ENCODE assay signal across 8 cellular contexts in genomic region chr10:96831867-96832720, GRCh38. TPM values are rescaled to one million over a fixed set of nuclear protein-coding genes. Genes with fewer than 3 reads are reported as not detected.
DNase-seq lines count a peak whose midpoint lies in the region; ATAC-seq, FAIRE-seq and TF ChIP-seq lines count a peak whose summit lies in the region.

Gene LCOR (plus strand): TSS chr10:96832298. CDS start chr10:96949058, 116,760 bp downstream.

- H3K9me3 ChIP-seq in CD4-positive, alpha-beta T cell (ENCODE audit: control insufficient read depth, low read length), result no peaks in the 10 kb centered on the region
- H3K9me3 ChIP-seq in NT2/D1 (ENCODE audit: insufficient read depth, low read length) (no peaks in the 10 kb centered on the region), H1 (ENCODE audit: insufficient read depth in 2 of 2, low read depth in 1 of 2, low read length in 1 of 2) (no peaks in the 10 kb centered on the region; a peak in 1 of 4 replicates)

- H3K14ac ChIP-seq in H1 (ENCODE audit: insufficient read length), result no peak within 1 kb of the TSS

- WGBS in H1 (ENCODE audit: extremely low coverage in 1 of 2, insufficient coverage in 1 of 2, insufficient read length in 1 of 2, insufficient replicate concordance in 2 of 2, low coverage in 1 of 2, low lambda C conversion rate in 2 of 2, missing lambda C conversion rate in 1 of 2), 2 experiments, result 3% methylated on average over 16 of the region's 112 CpGs; no CpG with 5 or more reads in 1 of the 2 experiments
- WGBS in mesendoderm (ENCODE audit: extremely low coverage, insufficient coverage, low lambda C conversion rate), result no CpG with 5 or more reads among the region's 112 CpGs

- CTCF ChIA-PET in CD4-positive, alpha-beta T cell (lab: Charles Lee), result no interaction called here
- CTCF ChIA-PET in H1 (lab: Charles Lee; ENCODE audit: partially characterized antibody), result no interaction called here

- H3K23ac ChIP-seq in H1 (ENCODE audit: insufficient read length), result no peak within 1 kb of the TSS
- H3K23ac ChIP-seq in mesendoderm (ENCODE audit: low read length), result no peak within 1 kb of the TSS

- intact Hi-C loops in CD4-positive, alpha-beta T cell (cut with DNase I, micrococcal nuclease), result loop anchor here (2.0 to 10.0 kb wide), 6 partner anchors 191 to 1303 kb away; partner anchors contain the start of genes MMS19 (in 1 of the 2), R3HCC1L (in 1 of the 2), TM9SF3 (in 1 of the 2) and UBTD1 (in 1 of the 2)

- H3K18ac ChIP-seq in H1 (ENCODE audit: extremely low read depth, low read length) (peak within 1 kb of the TSS; percentile 56; the same call in 1 of the 2 replicates), mesendoderm (ENCODE audit: low read length) (peak within 1 kb of the TSS; percentile 99)

- H3K4me2 ChIP-seq in H1 (ENCODE audit: insufficient read depth in 1 of 2, low read depth in 2 of 2, low read length in 2 of 2) (peak within 1 kb of the TSS; percentile 86 to 87), mesendoderm (ENCODE audit: low read length) (peak within 1 kb of the TSS; percentile 64)

- POLR2A ChIA-PET in CD4-positive, alpha-beta T cell (lab: Charles Lee), result interaction anchor here (0.7 to 1.5 kb wide), 7 partner anchors 13 to 1302 kb away, joined by 3 to 7 read pairs (median 3); partner anchors contain the start of genes FRAT1, R3HCC1L, TM9SF3 and ZNF518A
- POLR2A ChIA-PET in H1 (lab: Charles Lee; ENCODE audit: partially characterized antibody), result interaction anchor here (0.8 to 2.1 kb wide), 6 partner anchors 11 to 83 kb away, joined by 3 to 16 read pairs (median 4); no protein-coding TSS in a partner anchor

- peak within 1 kb of the TSS; percentile 94 for H3K4me3 Mint-ChIP-seq in CD4-positive, alpha-beta T cell

- DNase-seq in CD4-positive, alpha-beta T cell, result peak; percentile 62 to 81 (median 76)
- peak; percentile 81 for DNase-seq in NT2/D1 (ENCODE audit: low read depth, low spot score)
- peak; percentile 62 to 77 (median 74) for DNase-seq in activated CD8-positive, alpha-beta memory T cell treated with anti-CD3 and anti-CD28 coated beads for 48 hours (ENCODE audit: low read depth in 2 of 3, low spot score in 2 of 3)
- peak in 1 of 2 experiments; percentile 86 for DNase-seq in H1 (ENCODE audit: low read depth in 1 of 2, low spot score in 2 of 2)
- DNase-seq in mesendoderm, result peak; percentile 95
- peak; percentile 76 for DNase-seq in stimulated activated CD8-positive, alpha-beta memory T cell treated with anti-CD3 and anti-CD28 coated beads, Interleukin-12 subunit alpha, Interleukin-12 subunit beta, amount 100 ng/mL, for 4 hours (ENCODE audit: low read depth)

- H2BK120ac ChIP-seq in H1 (replicated peaks; ENCODE audit: low read depth, low read length) (no peak within 1 kb of the TSS), mesendoderm (ENCODE audit: low read depth, low read length) (peak within 1 kb of the TSS; percentile 73)

- peaks cover 12 to 35% of the 10 kb centered on the region in 2 experiments for H3K79me2 ChIP-seq in H1 (ENCODE audit: control insufficient read depth in 1 of 2, insufficient read depth in 2 of 2, low read length in 2 of 2)
- H3K79me2 ChIP-seq in mesendoderm (ENCODE audit: control insufficient read depth, insufficient read depth, low read length), result peaks cover 24% of the 10 kb centered on the region

- no peaks in the 10 kb centered on the region for H3K4me1 ChIP-seq in NT2/D1 (ENCODE audit: insufficient read depth, insufficient read length)
- H3K4me1 ChIP-seq in H1 (replicated peaks in 1 of 4; ENCODE audit: control insufficient read depth in 3 of 4, insufficient read depth in 4 of 4, low read length in 3 of 4), result peaks cover 0 to 3% (median 0%) of the 10 kb centered on the region in 4 experiments; a peak in 2 of 7 replicates
- no peaks in the 10 kb centered on the region for H3K4me1 ChIP-seq in mesendoderm (ENCODE audit: control insufficient read depth, low read depth, low read length)

- TF ChIP-seq RAD21 in H1 (IDR thresholded peaks at IDR 0.05 in 1 of 2, conservative IDR thresholded peaks at IDR 0.05 in 1 of 2; ENCODE audit: low read depth in 2 of 2, low read length in 2 of 2), result no peak

- no peak for TF ChIP-seq EP300 in H1 (IDR thresholded peaks at IDR 0.05; ENCODE audit: borderline replicate concordance in 1 of 2, low read depth in 2 of 2, low read length in 2 of 2)

- TF ChIP-seq CTCF in CD4-positive, alpha-beta T cell (IDR thresholded peaks at IDR 0.05), result no peak
- no peak for TF ChIP-seq CTCF in H1 (IDR thresholded peaks at IDR 0.05; ENCODE audit: control extremely low read depth in 1 of 3, insufficient read depth in 1 of 3, low read depth in 1 of 3, low read length in 3 of 3)

- H3K4me1 Mint-ChIP-seq in CD4-positive, alpha-beta T cell (ENCODE audit: low read depth), result peaks cover 54% of the 10 kb centered on the region

- H4K5ac ChIP-seq in H1 (ENCODE audit: insufficient read length, low read depth, low read length) (peak within 1 kb of the TSS; percentile 65), mesendoderm (ENCODE audit: low read length) (no peak within 1 kb of the TSS)

- H3K27ac Mint-ChIP-seq in CD4-positive, alpha-beta T cell, result peak within 1 kb of the TSS; percentile 94

- H2BK20ac ChIP-seq in H1 (ENCODE audit: low read length), result no peak within 1 kb of the TSS

- peaks cover 19% of the 10 kb centered on the region for H3K36me3 Mint-ChIP-seq in CD4-positive, alpha-beta T cell (ENCODE audit: low read depth)

- H2BK15ac ChIP-seq in H1 (ENCODE audit: low read length) (no peak within 1 kb of the TSS), mesendoderm (replicated peaks; ENCODE audit: low read depth) (no peak within 1 kb of the TSS)

- H3K9me3 Mint-ChIP-seq in CD4-positive, alpha-beta T cell, result no peaks in the 10 kb centered on the region

- H3K27me3 ChIP-seq in CD4-positive, alpha-beta T cell (ENCODE audit: control insufficient read depth, insufficient read depth, low read length), result no peaks in the 10 kb centered on the region
- H3K27me3 ChIP-seq in NT2/D1 (ENCODE audit: insufficient read depth, insufficient read length) (no peaks in the 10 kb centered on the region), H1 (replicated peaks in 1 of 4; ENCODE audit: control insufficient read depth in 3 of 4, extremely low read depth in 1 of 4, insufficient read depth in 3 of 4, low read length in 3 of 4) (no peaks in the 10 kb centered on the region; a peak in 1 of 7 replicates), mesendoderm (ENCODE audit: insufficient read depth, low read length, poor library complexity) (no peaks in the 10 kb centered on the region)

- FAIRE-seq in H1 (lab: Jason Lieb, UNC), result no peak

- no peaks in the 10 kb centered on the region; the same call in 1 of the 2 replicates for H3K79me1 ChIP-seq in H1 (ENCODE audit: low read depth, low read length)
- no peaks in the 10 kb centered on the region for H3K79me1 ChIP-seq in mesendoderm (ENCODE audit: low read length)

- 0 out of 2 replicates have a peak within 1 kb of the TSS, but pooled peaks have one; percentile 42 for H2AFZ ChIP-seq in H1 (ENCODE audit: low read length)

- peak within 1 kb of the TSS; percentile 80 for H3K27ac ChIP-seq in CD4-positive, alpha-beta T cell (ENCODE audit: low read depth, low read length)
- H3K27ac ChIP-seq in H1 (ENCODE audit: low read depth, low read length) (peak within 1 kb of the TSS; percentile 83; the same call in 1 of the 2 replicates), mesendoderm (ENCODE audit: low read depth, low read length) (peak within 1 kb of the TSS; percentile 99)

- H3K36me3 ChIP-seq in NT2/D1 (ENCODE audit: insufficient read depth, insufficient read length, low read length) (no peaks in the 10 kb centered on the region), H1 (ENCODE audit: control insufficient read depth in 2 of 4, insufficient read depth in 4 of 4, low read length in 3 of 4) (no peaks in the 10 kb centered on the region), mesendoderm (ENCODE audit: control insufficient read depth, insufficient read depth, low read length) (no peaks in the 10 kb centered on the region)

- H3K4ac ChIP-seq in H1 (replicated peaks; ENCODE audit: insufficient read length, low read depth, low read length) (peak within 1 kb of the TSS; percentile 73), mesendoderm (ENCODE audit: low read depth, low read length) (peak within 1 kb of the TSS; percentile 88)

- peak within 1 kb of the TSS; percentile 83 for H3K9ac ChIP-seq in NT2/D1 (ENCODE audit: insufficient read length, low read depth)
- peak within 1 kb of the TSS; percentile 70 to 89 (median 82) for H3K9ac ChIP-seq in H1 (replicated peaks in 1 of 4; ENCODE audit: extremely low read depth in 1 of 4, low read depth in 3 of 4, low read length in 3 of 4)
- peak within 1 kb of the TSS; percentile 81 for H3K9ac ChIP-seq in mesendoderm (ENCODE audit: low read length)

- H2AK5ac ChIP-seq in H1 (ENCODE audit: low read depth, low read length) (no peak within 1 kb of the TSS), mesendoderm (ENCODE audit: low read length) (no peak within 1 kb of the TSS)

- H2BK5ac ChIP-seq in H1 (ENCODE audit: low read depth, low read length), result no peak within 1 kb of the TSS
- peak within 1 kb of the TSS; percentile 81 for H2BK5ac ChIP-seq in mesendoderm (ENCODE audit: low read length)

- H4K8ac ChIP-seq in H1 (ENCODE audit: extremely low read depth, insufficient read depth, low read length), result peak within 1 kb of the TSS; percentile 98
- peak within 1 kb of the TSS; percentile 84 for H4K8ac ChIP-seq in mesendoderm (ENCODE audit: low read depth, low read length)

- no peak within 1 kb of the TSS for H2BK12ac ChIP-seq in H1 (ENCODE audit: low read depth, low read length)

- TF ChIP-seq POLR2A in H1 (IDR thresholded peaks at IDR 0.05; ENCODE audit: control extremely low read depth in 1 of 2, low read depth in 2 of 2, low read length in 2 of 2), result peak; percentile 71 to 83

- no peaks in the 10 kb centered on the region for H3K27me3 Mint-ChIP-seq in CD4-positive, alpha-beta T cell

- peak; percentile 65 for ATAC-seq in CD4-positive, alpha-beta T cell (ENCODE audit: poor library complexity)
- peak; percentile 69 for ATAC-seq in GM19397 (IDR thresholded peaks at IDR 0.05; ENCODE audit: unreplicated experiment)
- ATAC-seq in HG03565 (IDR thresholded peaks at IDR 0.05; ENCODE audit: unreplicated experiment), result peak; percentile 44

- peaks cover 0 to 5% of the 10 kb centered on the region in 2 experiments for H4K20me1 ChIP-seq in H1 (replicated peaks in 1 of 2; ENCODE audit: control insufficient read depth in 1 of 2, insufficient read depth in 2 of 2, low read length in 2 of 2)

- H4K91ac ChIP-seq in H1 (replicated peaks; ENCODE audit: insufficient read length, low read length), result no peak within 1 kb of the TSS

- peaks cover 4% of the 10 kb centered on the region; the same call in 1 of the 2 replicates for H3K23me2 ChIP-seq in H1 (ENCODE audit: low read depth, low read length)

- peak within 1 kb of the TSS; percentile 64 for H3K4me3 ChIP-seq in NT2/D1 (ENCODE audit: insufficient read length, low read depth)
- peak within 1 kb of the TSS; percentile 73 to 91 (median 88) for H3K4me3 ChIP-seq in H1 (ENCODE audit: extremely low read depth in 1 of 4, insufficient read depth in 2 of 4, low read depth in 3 of 4, low read length in 4 of 4)
- peak within 1 kb of the TSS; percentile 60 for H3K4me3 ChIP-seq in mesendoderm (ENCODE audit: low read length)

- H3K56ac ChIP-seq in H1 (replicated peaks; ENCODE audit: insufficient read length, low read depth, low read length) (peak within 1 kb of the TSS; percentile 40), mesendoderm (ENCODE audit: low read length) (peak within 1 kb of the TSS; percentile 95)

RNA-seq across cellular contexts. Expression of gene LCOR, which starts in this region (rescaled TPM):
- total RNA-seq in CD4-positive, alpha-beta T cell, result 10 to 100 TPM; 46.0 to 56.0 TPM
- total RNA-seq in H1 (2021; fragmentation: NEBNext Ultra II Directional; extraction: Animal tissue kit (Norgen Biotek cat#: 25700)), result 21.9 and 25.5 TPM in 2 replicates
- 3.0 and 4.7 TPM in 2 replicates for polyA plus RNA-seq in H1 (2011; rRNA removed)
- 4.5 TPM for polyA plus RNA-seq in H1 (2011; cell fraction: cytosol; rRNA removed)
- 6.2 TPM for polyA plus RNA-seq in H1 (2011; cell fraction: nucleus; rRNA removed)
- 4.3 to 7.6 TPM (median 5.9 TPM) in 4 replicates for polyA plus RNA-seq in H1 (2012, experiment 1 of 2)
- polyA plus RNA-seq in H1 (2012, experiment 2 of 2), result 0.45 TPM
- 5.6 TPM for polyA plus RNA-seq in H1 (2013, experiment 1 of 2)
- polyA plus RNA-seq in H1 (2013, experiment 2 of 2), result 5.2 TPM
- 34.9 and 35.0 TPM in 2 replicates for polyA minus RNA-seq in H1 (2011; rRNA and poly(A)+ RNA removed)
- polyA minus RNA-seq in H1 (2011; cell fraction: cytosol; rRNA and poly(A)+ RNA removed), result 15.0 TPM
- 51.1 TPM for polyA minus RNA-seq in H1 (2011; cell fraction: nucleus; rRNA and poly(A)+ RNA removed)
- 8.5 TPM for polyA plus RNA-seq in mesendoderm (2013, experiment 1 of 2)
- 8.0 TPM for polyA plus RNA-seq in mesendoderm (2013, experiment 2 of 2)
